22 cellular contexts compared by ENCODE assay signal in the genomic region with DNA sequence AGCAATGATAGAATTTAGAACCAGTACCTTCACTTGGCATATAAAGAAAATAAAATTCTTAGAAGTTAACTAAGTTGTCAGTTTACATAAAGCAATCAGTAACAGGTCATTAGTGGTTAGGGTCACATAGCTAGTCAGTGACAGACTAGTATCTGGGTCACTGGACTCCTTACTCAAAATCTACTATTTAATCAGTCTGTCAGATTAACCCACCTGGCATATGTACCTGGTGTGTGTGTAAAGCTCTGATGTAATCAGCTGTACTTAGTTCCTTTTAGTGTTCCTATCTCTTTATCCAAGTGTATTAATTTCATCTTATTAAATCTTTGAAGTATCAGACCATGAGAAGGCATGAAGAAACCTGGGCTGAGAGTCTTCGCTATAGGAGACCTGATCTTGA.
"Had no signal": no experiment of that assay in that cellular context is flagged by ENCODE, and none has a peak within 500 bp of the region (broad histone marks: within the 10 kb centered on the region; RNA-seq: fewer than 3 reads in every experiment).

No MANE protein-coding gene starts in this region.

- ATAC-seq: foreskin keratinocyte, gastroesophageal sphincter, heart left ventricle, left cardiac atrium, lower lobe of right lung, mucosa of descending colon had no signal

- H3K4me3 ChIP-seq: coronary artery, dorsolateral prefrontal cortex, esophagus muscularis mucosa, gastroesophageal sphincter, heart left ventricle, hepatocyte, left ventricle myocardium inferior, lower lobe of right lung, mucosa of descending colon had no signal

- H2AFZ ChIP-seq: hepatocyte had no signal

- H3K27me3 ChIP-seq: dorsolateral prefrontal cortex, esophagus muscularis mucosa, foreskin keratinocyte, gastroesophageal sphincter, heart left ventricle, hepatocyte had no signal

- DNase-seq: dermis blood vessel endothelial cell; dorsolateral prefrontal cortex; effector CD4-positive, alpha-beta T cell; effector memory CD4-positive, alpha-beta T cell; foreskin keratinocyte; heart left ventricle; hypothalamus; immature natural killer cell; left cardiac atrium; left ventricle myocardium inferior; lower lobe of right lung; mesenchymal stem cell; mucosa of descending colon; naive B cell had no signal

- H3K9me3 ChIP-seq: esophagus muscularis mucosa, gastroesophageal sphincter, heart left ventricle, left ventricle myocardium inferior, lower lobe of right lung, mucosa of descending colon had no signal

- H3K4me1 ChIP-seq: heart left ventricle, left ventricle myocardium inferior, lower lobe of right lung had no signal

- H3K27ac ChIP-seq: coronary artery, dorsolateral prefrontal cortex, esophagus muscularis mucosa, foreskin keratinocyte, gastroesophageal sphincter, heart left ventricle, hepatocyte, left ventricle myocardium inferior, lower lobe of right lung had no signal

- FAIRE-seq: colon, endothelial cell of umbilical vein, frontal cortex, keratinocyte had no signal

- H3K4me2 ChIP-seq: hepatocyte had no signal
